9 cellular contexts compared by ENCODE assay signal in genomic region chr2:113541200-113541983, GRCh38. TPM values are rescaled to one million over a fixed set of nuclear protein-coding genes. Genes with fewer than 3 reads are reported as not detected.
DNase-seq lines count a peak whose midpoint lies in the region; ATAC-seq, FAIRE-seq and TF ChIP-seq lines count a peak whose summit lies in the region.
"Not testable (repeated sequence)": the region's sequence is repeated elsewhere in the genome, so short reads cannot be mapped to it uniquely, and the experiment has no call there.
"Had no signal": no experiment of that assay in that cellular context is flagged by ENCODE, and none has a peak within 500 bp of the region (broad histone marks: within the 10 kb centered on the region; RNA-seq: fewer than 3 reads in every experiment).

No MANE protein-coding gene starts in this region.

- intact Hi-C loops in right cardiac atrium (cut with DNase I), result not testable (repeated sequence)

- not testable (repeated sequence) for H3K4me1 Mint-ChIP-seq in T-helper 1 cell treated with Interleukin-12 subunit alpha and Interleukin-12 subunit beta and Interleukin-4 antibody, amounts not matched to agents 30 μg/mL and 1 μg/mL, for 36 hours (ENCODE audit: low read depth)

- not testable (repeated sequence) for TF ChIP-seq EP300 in A549 (IDR thresholded peaks at IDR 0.05)

- not testable (repeated sequence) for H3K9me3 ChIP-seq in A549; HAP-1; right cardiac atrium (ENCODE audit: control insufficient read depth, low read length); muscle layer of colon (ENCODE audit: low read length); small intestine (ENCODE audit: control insufficient read depth, low read depth)

- not testable (repeated sequence) for TF ChIP-seq CTCF in A549 (IDR thresholded peaks at IDR 0.05)

- peak overlapping the region in 1 of 2 experiments; percentile 77; a peak in 3 of 6 replicates for H3K27ac ChIP-seq in A549
- peak overlapping the region; percentile 57 for H3K27ac ChIP-seq in right cardiac atrium (ENCODE audit: low read length)
- peak overlapping the region; percentile 63 for H3K27ac ChIP-seq in muscle layer of colon (ENCODE audit: low read depth, low read length)
- H3K27ac ChIP-seq in small intestine (ENCODE audit: low read depth in 1 of 2, low read length in 1 of 2), result peak overlapping the region in 1 of 2 donors; percentile 64

- DNase-seq in A549 (ENCODE audit: low read depth in 1 of 2, low spot score in 1 of 2), result peak; percentile 0 to 2
- peak in 1 of 2 experiments; percentile 48 for DNase-seq in HAP-1 (ENCODE audit: low spot score in 2 of 2)
- DNase-seq in activated naive CD4-positive, alpha-beta T cell treated with Interleukin-2 at 50 U/mL for 16 hours, result peak; percentile 30
- peak; percentile 4 for DNase-seq in effector CD4-positive, alpha-beta T cell
- peak; percentile 58 to 88 (median 86) for DNase-seq in right cardiac atrium
- DNase-seq in small intestine, result peak; percentile 24

- H3K9me3 Mint-ChIP-seq in T-helper 1 cell treated with Interleukin-12 subunit alpha and Interleukin-12 subunit beta and Interleukin-4 antibody, amounts not matched to agents 30 μg/mL and 1 μg/mL, for 36 hours, result not testable (repeated sequence)

- peaks cover 15% of the 10 kb centered on the region for H3K27me3 Mint-ChIP-seq in T-helper 1 cell treated with Interleukin-12 subunit alpha and Interleukin-12 subunit beta and Interleukin-4 antibody, amounts not matched to agents 30 μg/mL and 1 μg/mL, for 36 hours (ENCODE audit: low read depth)

- not testable (repeated sequence) for TF ChIP-seq RAD21 in A549 (conservative IDR thresholded peaks at IDR 0.05 in 1 of 2, IDR thresholded peaks at IDR 0.05 in 1 of 2)

- in situ Hi-C loops in HAP-1 (cut with MboI; ENCODE audit: low sequenced_read_pairs), result not testable (repeated sequence)

- not testable (repeated sequence) for H3K9ac ChIP-seq in muscle layer of colon (ENCODE audit: low read length)

- H3K4me3 Mint-ChIP-seq in T-helper 1 cell treated with Interleukin-12 subunit alpha and Interleukin-12 subunit beta and Interleukin-4 antibody, amounts not matched to agents 30 μg/mL and 1 μg/mL, for 36 hours, result peak overlapping the region; percentile 50

- POLR2A ChIA-PET in A549 (lab: Yijun Ruan, JAX), result not testable (repeated sequence)

- not testable (repeated sequence) for H3K4me1 ChIP-seq in A549; HAP-1; right cardiac atrium (ENCODE audit: control insufficient read depth, insufficient read depth, low read length); muscle layer of colon (ENCODE audit: insufficient read depth, low read length); small intestine (ENCODE audit: control insufficient read depth in 2 of 2, insufficient read depth in 1 of 2, low read depth in 1 of 2, low read length in 1 of 2)

- 16% methylated on average over 33 of the region's 72 CpGs for WGBS in A549 (ENCODE audit: missing lambda C conversion rate)
- WGBS in right cardiac atrium, result 1% methylated on average over 72 of the region's 72 CpGs
- WGBS in small intestine, 3 donors, result 1% methylated on average over 42 to 72 of the region's 72 CpGs

- not testable (repeated sequence) for H3K36me3 ChIP-seq in HAP-1 (replicated peaks); muscle layer of colon (ENCODE audit: insufficient read depth, low read length); small intestine (ENCODE audit: control insufficient read depth in 2 of 2, insufficient read depth in 2 of 2, low read length in 2 of 2)

- ATAC-seq in A549, result peak; percentile 58 to 75
- peak; percentile 87 to 89 for ATAC-seq in right cardiac atrium

- not testable (repeated sequence) for H3K27ac Mint-ChIP-seq in T-helper 1 cell treated with Interleukin-12 subunit alpha and Interleukin-12 subunit beta and Interleukin-4 antibody, amounts not matched to agents 30 μg/mL and 1 μg/mL, for 36 hours

- H3K4me3 ChIP-seq in A549, result peak overlapping the region; percentile 57
- H3K4me3 ChIP-seq in HAP-1, result peak overlapping the region; percentile 28
- peak overlapping the region; percentile 59 for H3K4me3 ChIP-seq in right cardiac atrium (ENCODE audit: low read length)
- peak overlapping the region; percentile 35 to 71 for H3K4me3 ChIP-seq in muscle layer of colon (ENCODE audit: low read depth in 1 of 2, low read length in 2 of 2)
- H3K4me3 ChIP-seq in small intestine (ENCODE audit: low read depth in 1 of 2, low read length in 2 of 2), result peak overlapping the region; percentile 29 to 44

- peak overlapping the region; percentile 97 for H3K4me2 ChIP-seq in A549

- not testable (repeated sequence) for H3K36me3 Mint-ChIP-seq in T-helper 1 cell treated with Interleukin-12 subunit alpha and Interleukin-12 subunit beta and Interleukin-4 antibody, amounts not matched to agents 30 μg/mL and 1 μg/mL, for 36 hours (ENCODE audit: low read depth)

- H3K27me3 ChIP-seq in HAP-1 (ENCODE audit: low read depth); right cardiac atrium (ENCODE audit: control insufficient read depth, insufficient read depth); muscle layer of colon (ENCODE audit: control insufficient read depth in 1 of 2, insufficient read depth in 2 of 2, low read length in 2 of 2); small intestine (ENCODE audit: control insufficient read depth in 2 of 2, insufficient read depth in 2 of 2, low read length in 2 of 2): not testable (repeated sequence)

- FAIRE-seq in A549 (lab: Jason Lieb, UNC); small intestine (lab: Jason Lieb, UNC): not testable (repeated sequence)

- CTCF ChIA-PET in A549 (lab: Yijun Ruan, JAX), result not testable (repeated sequence)

- not testable (repeated sequence) for TF ChIP-seq POLR2A in A549 (IDR thresholded peaks at IDR 0.05; ENCODE audit: low read length)

RNA-seq across cellular contexts. Expression of gene FOXD4L1, which starts 42.9 kb away (rescaled TPM):
- polyA plus RNA-seq in A549 (2011; rRNA removed) (0.28 and 0.30 TPM in 2 replicates), A549 (2017; fragmentation: RNase III; extraction: RNeasy Plus Mini Kit Qiagen cat#74134 plus additional on column Dnase treatment) (0.59 to 0.90 TPM (median 0.67 TPM) in 3 replicates), right cardiac atrium (0.07 TPM), small intestine (under 1 TPM in 2 of 3 donors, not detected in 1; 0.06 to 0.45 TPM)
- 0.24 and 0.38 TPM in 2 replicates for polyA plus RNA-seq in A549 (2012; cell fraction: cytosol; rRNA removed)
- polyA plus RNA-seq in A549 (2012; cell fraction: nucleus; rRNA removed), result 3.1 and 3.4 TPM in 2 replicates
- 0.39 and 0.74 TPM in 2 replicates for polyA minus RNA-seq in A549 (2011; rRNA and poly(A)+ RNA removed)
- total RNA-seq in right cardiac atrium, result under 1 TPM in 2 of 4 donors, not detected in 2; 0.11 to 0.18 TPM
- total RNA-seq: A172 had no signal
